In the genomic region with DNA sequence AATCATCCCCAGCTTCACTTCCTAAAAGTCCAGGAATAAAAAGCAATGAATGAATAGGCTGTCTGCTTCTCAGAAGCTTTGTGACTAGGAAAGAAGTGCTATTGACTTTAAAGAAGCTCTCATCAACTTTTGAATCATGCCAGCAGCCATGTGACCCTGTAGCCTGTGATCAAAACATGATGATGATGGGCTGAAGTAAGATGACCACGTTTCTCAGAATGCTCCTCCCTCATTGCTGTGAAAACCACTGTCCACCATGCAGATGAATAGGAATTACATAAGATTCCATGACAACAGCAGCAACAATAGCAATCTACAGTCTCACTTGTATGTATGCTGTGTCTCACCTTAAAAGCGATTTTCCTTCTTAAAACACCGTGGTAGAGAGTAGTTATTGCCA, we compare ENCODE assay signal across 25 cellular contexts.
DNase-seq lines count a peak whose midpoint lies in the region; ATAC-seq, FAIRE-seq and TF ChIP-seq lines count a peak whose summit lies in the region.
"Had no signal": no experiment of that assay in that cellular context is flagged by ENCODE, and none has a peak within 500 bp of the region (broad histone marks: within the 10 kb centered on the region; RNA-seq: fewer than 3 reads in every experiment).

No MANE protein-coding gene starts in this region.

- intact Hi-C loops in psoas muscle (cut with DNase I), result no loop called here

- no peaks in the 10 kb centered on the region for H3K9me3 ChIP-seq in psoas muscle
- no peaks in the 10 kb centered on the region for H3K9me3 ChIP-seq in effector memory CD4-positive, alpha-beta T cell (ENCODE audit: control insufficient read depth, low read length)
- H3K9me3 ChIP-seq: body of pancreas, MG63, right atrium auricular region, stomach, uterus had no signal

- in situ Hi-C loops in KBM-7 (cut with MboI; ENCODE audit: low pct_unique_long_range_greater_than_20kb, low sequenced_read_pairs), result no loop called here

- peak; percentile 36 for FAIRE-seq in bronchial epithelial cell (lab: Jason Lieb, UNC)
- FAIRE-seq: GM19239, HTR-8/SVneo, TTC549 had no signal

- no peak overlapping the region for H3K4me3 ChIP-seq in bronchial epithelial cell (ENCODE audit: low read depth, low read length)
- no peak overlapping the region for H3K4me3 ChIP-seq in psoas muscle
- no peak overlapping the region for H3K4me3 ChIP-seq in effector memory CD4-positive, alpha-beta T cell (ENCODE audit: insufficient read depth, low read depth, low read length, poor library complexity, severe bottlenecking)
- H3K4me3 ChIP-seq: body of pancreas, MG63, neural progenitor cell, right atrium auricular region, stomach, uterus had no signal

- 74 to 83% (median 75%) methylated on average over 3 of the region's 3 CpGs for WGBS in psoas muscle, 3 donors

- no peak for ATAC-seq in psoas muscle
- ATAC-seq in GM21381 (IDR thresholded peaks at IDR 0.05; ENCODE audit: unreplicated experiment), result no peak
- ATAC-seq: body of pancreas had no signal

- TF ChIP-seq CTCF in bronchial epithelial cell (IDR thresholded peaks at IDR 0.05; ENCODE audit: insufficient read depth, low read length, severe bottlenecking), result no peak
- no peak for TF ChIP-seq CTCF in psoas muscle (IDR thresholded peaks at IDR 0.05)

- H3K27ac ChIP-seq in psoas muscle, result no peak overlapping the region
- H3K27ac ChIP-seq in effector memory CD4-positive, alpha-beta T cell (ENCODE audit: insufficient read depth, low read length, poor library complexity, severe bottlenecking), result no peak overlapping the region
- H3K27ac ChIP-seq: body of pancreas, neural progenitor cell, right atrium auricular region, stomach, uterus had no signal

- H3K36me3 ChIP-seq in bronchial epithelial cell (ENCODE audit: control insufficient read depth, insufficient read depth, low read length), result no peaks in the 10 kb centered on the region
- H3K36me3 ChIP-seq in psoas muscle (ENCODE audit: insufficient read depth in 1 of 2, low read depth in 1 of 2), result peaks cover 0 to 4% of the 10 kb centered on the region in 2 donors
- H3K36me3 ChIP-seq in effector memory CD4-positive, alpha-beta T cell (ENCODE audit: control insufficient read depth, insufficient read depth, low read length), result no peaks in the 10 kb centered on the region
- H3K36me3 ChIP-seq: neural progenitor cell, right atrium auricular region, stomach, uterus had no signal

- H3K4me1 ChIP-seq in psoas muscle, result peaks cover 4% of the 10 kb centered on the region
- no peaks in the 10 kb centered on the region for H3K4me1 ChIP-seq in effector memory CD4-positive, alpha-beta T cell (ENCODE audit: control insufficient read depth, insufficient read depth, low read length, poor library complexity, severe bottlenecking)
- H3K4me1 ChIP-seq: body of pancreas had no signal

- H3K27me3 ChIP-seq in bronchial epithelial cell (ENCODE audit: control insufficient read depth, insufficient read depth, low read length) (no peaks in the 10 kb centered on the region), psoas muscle (ENCODE audit: insufficient read depth in 3 of 3, low read length in 2 of 3) (no peaks in the 10 kb centered on the region)
- H3K27me3 ChIP-seq in effector memory CD4-positive, alpha-beta T cell (replicated peaks; ENCODE audit: control insufficient read depth, insufficient read depth, low read length, poor library complexity, severe bottlenecking), result no peaks in the 10 kb centered on the region
- H3K27me3 ChIP-seq: body of pancreas, MG63, neural progenitor cell, right atrium auricular region, stomach, uterus had no signal

- peak; percentile 5 for DNase-seq in CD1c-positive myeloid dendritic cell (ENCODE audit: extremely low spot score)
- DNase-seq in NCI-H226, result peak; percentile 40
- peak; percentile 36 for DNase-seq in bronchial epithelial cell (ENCODE audit: low read depth)
- peak; percentile 22 for DNase-seq in kidney tubule cell (ENCODE audit: low spot score)
- DNase-seq in KBM-7, result no peak
- no peak for DNase-seq in psoas muscle
- no peak for DNase-seq in effector memory CD4-positive, alpha-beta T cell
- DNase-seq: activated CD4-positive, alpha-beta T cell treated with anti-CD3 and anti-CD28 coated beads, Interleukin-2, amount 10 ng/mL, durations not matched to agents 24 days and 14 days; activated CD8-positive, alpha-beta memory T cell treated with anti-CD3 and anti-CD28 coated beads, Interleukin-2, amount 50 U/mL, for 48 hours; activated gamma-delta T cell treated with Interleukin-2 at 50 U/mL for 16 hours; CD4-positive, alpha-beta memory T cell; effector CD8-positive, alpha-beta T cell; hippocampal formation; MG63; NCI-H187; NCI-H524; stomach; uterus had no signal

Comparison
In these comparisons a context has a peak if more than half of its experiments do, and no peak if none do; other contexts are left out.
1. DNase-seq: peak in CD1c-positive myeloid dendritic cell (single experiment), NCI-H226 (single experiment), bronchial epithelial cell (single experiment) and kidney tubule cell (single experiment); none in KBM-7 (single experiment), psoas muscle (0 of 2) and effector memory CD4-positive, alpha-beta T cell (0 of 3).